In the genomic region with DNA sequence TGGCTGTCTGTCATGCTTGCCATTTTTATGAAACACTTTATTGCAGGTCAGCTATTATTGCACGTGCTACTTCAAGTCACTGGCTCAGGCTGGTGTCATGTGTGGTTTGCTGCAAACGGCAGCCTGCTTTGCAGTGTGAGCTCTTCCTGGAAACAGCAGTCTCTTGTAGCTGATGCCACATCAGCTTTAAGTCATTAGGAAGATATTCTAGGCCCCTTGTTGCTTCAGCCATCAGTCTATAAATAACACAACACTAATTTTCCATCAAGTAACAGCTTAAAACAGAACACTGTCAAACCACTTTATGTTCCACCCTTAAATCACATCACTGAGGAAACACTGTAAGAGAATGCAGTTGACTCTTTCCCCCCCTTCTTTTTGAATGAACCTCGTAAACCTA, we compare ENCODE assay signal across 18 cellular contexts.
DNase-seq lines count a peak whose midpoint lies in the region; ATAC-seq, FAIRE-seq and TF ChIP-seq lines count a peak whose summit lies in the region.
"Had no signal": no experiment of that assay in that cellular context is flagged by ENCODE, and none has a peak within 500 bp of the region (broad histone marks: within the 10 kb centered on the region; RNA-seq: fewer than 3 reads in every experiment).

No MANE protein-coding gene starts in this region.

- H3K9me2 ChIP-seq in neural cell (ENCODE audit: insufficient read depth, low read length) = no peaks in the 10 kb centered on the region

- H3K9me3 ChIP-seq in GM12878 (replicated peaks; ENCODE audit: control insufficient read depth, insufficient read depth, low read length) = no peaks in the 10 kb centered on the region
- no peaks in the 10 kb centered on the region for H3K9me3 ChIP-seq in neural cell (ENCODE audit: low read length)
- H3K9me3 ChIP-seq: tibial artery had no signal

- H3F3A ChIP-seq in neural cell (ENCODE audit: insufficient read depth, low read length, poor library complexity, severe bottlenecking) = no peaks in the 10 kb centered on the region

- no peaks in the 10 kb centered on the region for H3K4me1 ChIP-seq in GM12878 (ENCODE audit: control insufficient read depth, insufficient read depth, low read length)
- H3K4me1 ChIP-seq: tibial artery had no signal

- POLR2A ChIA-PET in activated CD4-positive, alpha-beta T cell treated with anti-CD3 and anti-CD28 coated beads, Interleukin-2, amount 10 ng/mL, durations not matched to agents 7 days and 5 days (lab: Charles Lee) = no interaction called here
- POLR2A ChIA-PET in GM12878 (lab: Charles Lee) = no interaction called here

- no peaks in the 10 kb centered on the region for H3K27me3 Mint-ChIP-seq in activated CD4-positive, alpha-beta T cell treated with anti-CD3 and anti-CD28 coated beads, Interleukin-2, amount 10 ng/mL, durations not matched to agents 7 days and 5 days
- H3K27me3 Mint-ChIP-seq in HFFc6 (ENCODE audit: insufficient read depth) (0 out of 2 replicates have a peak, but pooled peaks cover 1% of the 10 kb centered on the region), chondrocyte (ENCODE audit: low read depth) (no peaks in the 10 kb centered on the region)

- H3K27me3 ChIP-seq in GM12878 (replicated peaks in 1 of 2; ENCODE audit: control insufficient read depth in 2 of 2, insufficient read depth in 2 of 2, low read length in 1 of 2) (no peaks in the 10 kb centered on the region), neural cell (ENCODE audit: insufficient read depth, low read depth, low read length) (no peaks in the 10 kb centered on the region)
- H3K27me3 ChIP-seq: dorsolateral prefrontal cortex, tibial artery had no signal

- no peaks in the 10 kb centered on the region for H3K9me3 Mint-ChIP-seq in activated CD4-positive, alpha-beta T cell treated with anti-CD3 and anti-CD28 coated beads, Interleukin-2, amount 10 ng/mL, durations not matched to agents 7 days and 5 days
- H3K9me3 Mint-ChIP-seq in HFFc6 (no peaks in the 10 kb centered on the region), chondrocyte (ENCODE audit: low read depth) (no peaks in the 10 kb centered on the region)
- H3K9me3 Mint-ChIP-seq: neural crest cell had no signal

- TF ChIP-seq RAD21 in GM12878 (IDR thresholded peaks at IDR 0.05; ENCODE audit: insufficient read depth, low read depth, low read length) = no peak
- TF ChIP-seq RAD21 in neural cell (conservative IDR thresholded peaks at IDR 0.05) = peak; percentile 16

- H2AFZ ChIP-seq in GM12878 (ENCODE audit: control insufficient read depth, low read depth, low read length) (no peak overlapping the region), neural cell (ENCODE audit: low read depth, low read length) (no peak overlapping the region)

- TF ChIP-seq POLR2A in GM12878 (IDR thresholded peaks at IDR 0.05; ENCODE audit: low read depth, low read length) = no peak

- SMC1A ChIA-PET in GM12878 (lab: Charles Lee; ENCODE audit: uncharacterized antibody, unreplicated experiment) = interaction anchor here (0.6 to 1.0 kb wide), 2 partner anchors 76 to 99 kb away, joined by 3 read pairs; no protein-coding TSS in a partner anchor

- H3K9ac ChIP-seq in GM12878 (ENCODE audit: control insufficient read depth, insufficient read depth, low read length) = no peak overlapping the region
- no peak overlapping the region for H3K9ac ChIP-seq in neural cell (ENCODE audit: low read length)

- RAD21 ChIA-PET in GM12878 (lab: Charles Lee; ENCODE audit: unreplicated experiment) = interaction anchor here (0.5 kb wide), 1 partner anchor 711 kb away, joined by 3 read pairs; no protein-coding TSS in a partner anchor

- TF ChIP-seq CTCF in HFFc6 (IDR thresholded peaks at IDR 0.05) = no peak
- no peak for TF ChIP-seq CTCF in GM12878 (IDR thresholded peaks at IDR 0.05 in 2 of 3, conservative IDR thresholded peaks at IDR 0.05 in 1 of 3; ENCODE audit: control insufficient read depth in 2 of 3, extremely low read depth in 1 of 3, insufficient read depth in 1 of 3, low read depth in 3 of 3, low read length in 3 of 3)
- no peak for TF ChIP-seq CTCF in neural cell (IDR thresholded peaks at IDR 0.05; ENCODE audit: poor library complexity, severe bottlenecking)
- no peak for TF ChIP-seq CTCF in chondrocyte (IDR thresholded peaks at IDR 0.05)

- DNase-seq in activated CD4-positive, alpha-beta T cell treated with anti-CD3 and anti-CD28 coated beads, Interleukin-2, amount 10 ng/mL, durations not matched to agents 7 days and 5 days = no peak
- no peak for DNase-seq in activated CD4-positive, alpha-beta T cell treated with anti-CD3 and anti-CD28 coated beads for 48 hours
- DNase-seq in HFFc6 = peak; percentile 10
- DNase-seq in GM12878 (ENCODE audit: low read depth, low spot score) = no peak
- no peak for DNase-seq in chondrocyte (ENCODE audit: low spot score)
- DNase-seq: activated gamma-delta T cell; dorsolateral prefrontal cortex; NCI-H1048; NCI-H2171 treated with DMSO at 0.1 percent for 48 hours; stimulated activated CD4-positive, alpha-beta T cell treated with anti-CD3 and anti-CD28 coated beads, Interleukin-2, amount 100 ng/mL, for 48 hours; tibial artery had no signal

- no peak for FAIRE-seq in GM12878 (lab: Jason Lieb, UNC)
- FAIRE-seq: D721Med, TTC549 had no signal

- CTCF ChIA-PET in activated CD4-positive, alpha-beta T cell treated with anti-CD3 and anti-CD28 coated beads, Interleukin-2, amount 10 ng/mL, durations not matched to agents 7 days and 5 days (lab: Charles Lee) = interaction anchor here (0.6 to 1.9 kb wide), 6 partner anchors 9 to 562 kb away, joined by 3 to 6 read pairs (median 4); no protein-coding TSS in a partner anchor
- CTCF ChIA-PET in GM12878 (lab: Yijun Ruan, JAX) = interaction anchor here (1.1 to 1.5 kb wide), 2 partner anchors 11 to 18 kb away, joined by 3 to 5 read pairs; no protein-coding TSS in a partner anchor

- H3K79me2 ChIP-seq in GM12878 (ENCODE audit: control insufficient read depth, insufficient read depth, low read length) (no peaks in the 10 kb centered on the region), neural cell (replicated peaks; ENCODE audit: insufficient read depth, low read length) (no peaks in the 10 kb centered on the region)

- no peak overlapping the region for H3K4me3 ChIP-seq in GM12878
- H3K4me3 ChIP-seq in neural cell (ENCODE audit: low read length) = peak overlapping the region; percentile 15
- H3K4me3 ChIP-seq: dorsolateral prefrontal cortex, SK-N-MC, tibial artery had no signal

- H3K36me3 ChIP-seq in GM12878 (ENCODE audit: control insufficient read depth in 2 of 2, insufficient read depth in 2 of 2, low read length in 1 of 2) (no peaks in the 10 kb centered on the region), neural cell (ENCODE audit: insufficient read depth, low read length) (no peaks in the 10 kb centered on the region)

- H3K27ac Mint-ChIP-seq in activated CD4-positive, alpha-beta T cell treated with anti-CD3 and anti-CD28 coated beads, Interleukin-2, amount 10 ng/mL, durations not matched to agents 7 days and 5 days = peak overlapping the region; percentile 37
- H3K27ac Mint-ChIP-seq in HFFc6 = no peak overlapping the region; the same call in 1 of the 2 replicates
- H3K27ac Mint-ChIP-seq in chondrocyte (ENCODE audit: unreplicated experiment) = no peak overlapping the region

- in situ Hi-C loops in GM12878 (cut with MboI) = no loop called here

- ATAC-seq in GM12878 (peak; percentile 25; the same call in 1 of the 3 replicates), HG03439 (IDR thresholded peaks at IDR 0.05; ENCODE audit: unreplicated experiment) (no peak), HG03175 (IDR thresholded peaks at IDR 0.05; ENCODE audit: unreplicated experiment) (no peak)

- H3K4me1 Mint-ChIP-seq in activated CD4-positive, alpha-beta T cell treated with anti-CD3 and anti-CD28 coated beads, Interleukin-2, amount 10 ng/mL, durations not matched to agents 7 days and 5 days = peaks cover 9% of the 10 kb centered on the region
- peaks cover 27% of the 10 kb centered on the region for H3K4me1 Mint-ChIP-seq in HFFc6 (ENCODE audit: low read depth)
- peaks cover 3% of the 10 kb centered on the region for H3K4me1 Mint-ChIP-seq in chondrocyte (ENCODE audit: low read depth)

- no peaks in the 10 kb centered on the region for H3K36me3 Mint-ChIP-seq in activated CD4-positive, alpha-beta T cell treated with anti-CD3 and anti-CD28 coated beads, Interleukin-2, amount 10 ng/mL, durations not matched to agents 7 days and 5 days (ENCODE audit: low read depth)
- H3K36me3 Mint-ChIP-seq in HFFc6 (ENCODE audit: low read depth) (no peaks in the 10 kb centered on the region), chondrocyte (ENCODE audit: low read depth) (peaks cover 2% of the 10 kb centered on the region)

- no peaks in the 10 kb centered on the region for H4K20me1 ChIP-seq in GM12878 (ENCODE audit: control insufficient read depth, insufficient read depth)
- no peaks in the 10 kb centered on the region for H4K20me1 ChIP-seq in neural cell (ENCODE audit: insufficient read depth)

- no peak overlapping the region for H3K4me3 Mint-ChIP-seq in activated CD4-positive, alpha-beta T cell treated with anti-CD3 and anti-CD28 coated beads, Interleukin-2, amount 10 ng/mL, durations not matched to agents 7 days and 5 days
- H3K4me3 Mint-ChIP-seq in HFFc6 (no peak overlapping the region), chondrocyte (ENCODE audit: unreplicated experiment) (no peak overlapping the region)
- H3K4me3 Mint-ChIP-seq: neural crest cell had no signal

- H3K27ac ChIP-seq in GM12878 (ENCODE audit: control insufficient read depth, insufficient read depth) (no peak overlapping the region), neural cell (ENCODE audit: low read length) (no peak overlapping the region)
- H3K27ac ChIP-seq: SK-N-MC, tibial artery had no signal

- intact Hi-C loops in GM12878 (cut with micrococcal nuclease; ENCODE audit: unreplicated experiment) = no loop called here

- 61% methylated on average over 3 of the region's 3 CpGs for WGBS in GM12878 (ENCODE audit: insufficient coverage, insufficient replicate concordance, low lambda C conversion rate, missing lambda C conversion rate)

- TF ChIP-seq EP300 in GM12878 (IDR thresholded peaks at IDR 0.05; ENCODE audit: borderline replicate concordance in 1 of 2, control insufficient read depth in 1 of 2, low read depth in 2 of 2, low read length in 2 of 2) = no peak
- no peak for TF ChIP-seq EP300 in neural cell (conservative IDR thresholded peaks at IDR 0.05; ENCODE audit: poor library complexity, severe bottlenecking)

- no TSS peak for BruUV-seq in GM12878 (replicated peaks; lab: Mats Ljungman, UMichigan)

- H3K4me2 ChIP-seq in GM12878 (ENCODE audit: control insufficient read depth, insufficient read depth) (no peak overlapping the region), neural cell (ENCODE audit: low read length) (no peak overlapping the region)
